In the genomic region with DNA sequence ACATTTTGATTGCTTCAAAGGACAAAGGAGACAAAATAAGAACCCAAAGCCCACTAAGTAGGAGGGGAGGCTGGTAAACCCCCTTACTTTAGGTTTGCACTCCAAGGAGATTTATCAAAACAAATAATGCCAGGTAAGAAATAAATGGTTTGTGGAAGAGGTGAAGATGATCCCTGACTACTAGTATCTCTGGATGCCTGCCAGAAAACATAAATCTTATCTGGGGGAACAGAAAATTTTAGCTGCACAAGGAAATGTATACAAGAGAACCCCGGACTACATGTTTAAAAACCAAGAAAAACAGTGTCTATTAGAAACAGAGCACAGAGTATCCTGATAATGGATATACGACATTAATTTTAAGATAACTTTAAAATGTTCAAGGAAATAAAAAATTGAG, we compare ENCODE assay signal across 39 cellular contexts.
"Had no signal": no experiment of that assay in that cellular context is flagged by ENCODE, and none has a peak within 500 bp of the region (broad histone marks: within the 10 kb centered on the region; RNA-seq: fewer than 3 reads in every experiment).

No MANE protein-coding gene starts in this region.

- ATAC-seq: activated naive CD4-positive, alpha-beta T cell treated with anti-CD3 and anti-CD28 coated beads, Interleukin-2, amount 50 U/mL, for 72 hours; activated naive CD8-positive, alpha-beta T cell treated with anti-CD3 and anti-CD28 coated beads, Interleukin-2, amount 50 U/mL, for 24 hours; activated T-cell treated with anti-CD3 and anti-CD28 coated beads, Interleukin-2, amount 50 U/mL, for 4 hours; activated T-cell treated with anti-CD3 and anti-CD28 coated beads, Interleukin-2, amount 50 U/mL, for 72 hours; activated T-helper 17 cell treated with anti-CD3 and anti-CD28 coated beads, Interleukin-2, amount 50 U/mL, for 72 hours had no signal

- H3K4me3 Mint-ChIP-seq: activated naive CD4-positive, alpha-beta T cell treated with anti-CD3 and anti-CD28 coated beads for 36 hours; activated naive CD4-positive, alpha-beta T cell treated with anti-CD3 and anti-CD28 coated beads, Interleukin-2, amount 10 ng/mL, durations not matched to agents 7 days and 5 days; activated naive CD4-positive, alpha-beta T cell treated with anti-CD3 and anti-CD28 coated beads, Interleukin-2, amount 50 U/mL, for 24 hours; activated naive CD8-positive, alpha-beta T cell; activated naive CD8-positive, alpha-beta T cell treated with anti-CD3 and anti-CD28 coated beads for 36 hours; activated naive CD8-positive, alpha-beta T cell treated with anti-CD3 and anti-CD28 coated beads, Interleukin-2, amount 10 ng/mL, durations not matched to agents 7 days and 5 days; activated naive CD8-positive, alpha-beta T cell treated with anti-CD3 and anti-CD28 coated beads, Interleukin-2, amount 50 U/mL, for 24 hours; activated T-cell treated with anti-CD3 and anti-CD28 coated beads, Interleukin-2, amount 50 U/mL, for 24 hours; activated T-cell treated with anti-CD3 and anti-CD28 coated beads, Interleukin-2, amount 50 U/mL, for 4 hours; activated T-cell treated with anti-CD3 and anti-CD28 coated beads, Interleukin-2, amount 50 U/mL, for 72 hours; activated T-helper 1 cell treated with anti-CD3 and anti-CD28 coated beads, Interleukin-12 subunit alpha, Interleukin-12 subunit beta, Interleukin-2, Interleukin-4 antibody, amounts not matched to agents 30 ng/mL and 10 ng/mL and 1 ng/mL, durations not matched to agents 14 hours and 24 hours and 36 hours; activated T-helper 17 cell treated with anti-CD3 and anti-CD28 coated beads, Interleukin-2, amount 50 U/mL, for 72 hours; brain; central memory CD8-positive, alpha-beta T cell had no signal

- H3K27ac ChIP-seq: adrenal gland, ascending aorta, brain microvascular endothelial cell, breast epithelium, cardiac muscle cell had no signal

- FAIRE-seq: astrocyte, bronchial epithelial cell, colon had no signal

- H3K27me3 Mint-ChIP-seq: activated naive CD4-positive, alpha-beta T cell treated with anti-CD3 and anti-CD28 coated beads, Interleukin-2, amount 10 ng/mL, durations not matched to agents 7 days and 5 days; activated naive CD4-positive, alpha-beta T cell treated with anti-CD3 and anti-CD28 coated beads, Interleukin-2, amount 50 U/mL, for 24 hours; activated naive CD8-positive, alpha-beta T cell; activated naive CD8-positive, alpha-beta T cell treated with anti-CD3 and anti-CD28 coated beads for 36 hours; activated naive CD8-positive, alpha-beta T cell treated with anti-CD3 and anti-CD28 coated beads, Interleukin-2, amount 10 ng/mL, durations not matched to agents 7 days and 5 days; activated naive CD8-positive, alpha-beta T cell treated with anti-CD3 and anti-CD28 coated beads, Interleukin-2, amount 50 U/mL, for 24 hours; activated T-cell treated with anti-CD3 and anti-CD28 coated beads, Interleukin-2, amount 50 U/mL, for 24 hours; activated T-helper 17 cell treated with anti-CD3 and anti-CD28 coated beads, Interleukin-2, amount 50 U/mL, for 72 hours; central memory CD8-positive, alpha-beta T cell had no signal

- DNase-seq: activated effector memory CD4-positive, alpha-beta T cell treated with anti-CD3 and anti-CD28 coated beads, Interleukin-2, amount 50 U/mL, for 16 hours; activated effector memory CD4-positive, alpha-beta T cell treated with Interleukin-2 at 50 U/mL for 16 hours; activated gamma-delta T cell; activated gamma-delta T cell treated with Interleukin-2 at 50 U/mL for 16 hours; activated naive CD4-positive, alpha-beta T cell; activated naive CD4-positive, alpha-beta T cell treated with anti-CD3 and anti-CD28 coated beads for 36 hours; activated naive CD4-positive, alpha-beta T cell treated with anti-CD3 and anti-CD28 coated beads, Interleukin-2, amount 10 ng/mL, durations not matched to agents 7 days and 5 days; activated naive CD4-positive, alpha-beta T cell treated with anti-CD3 and anti-CD28 coated beads, Interleukin-2, amount 50 U/mL, for 16 hours; activated naive CD4-positive, alpha-beta T cell treated with Interleukin-2 at 50 U/mL for 16 hours; activated naive CD8-positive, alpha-beta T cell treated with anti-CD3 and anti-CD28 coated beads for 36 hours; activated naive CD8-positive, alpha-beta T cell treated with anti-CD3 and anti-CD28 coated beads, Interleukin-2, amount 10 ng/mL, durations not matched to agents 7 days and 5 days; activated naive CD8-positive, alpha-beta T cell treated with anti-CD3 and anti-CD28 coated beads, Interleukin-2, amount 50 U/mL, for 24 hours; activated T-cell treated with anti-CD3 and anti-CD28 coated beads, Interleukin-2, amount 50 U/mL, for 24 hours; activated T-cell treated with anti-CD3 and anti-CD28 coated beads, Interleukin-2, amount 50 U/mL, for 4 hours; activated T-cell treated with anti-CD3 and anti-CD28 coated beads, Interleukin-2, amount 50 U/mL, for 48 hours; activated T-cell treated with anti-CD3 and anti-CD28 coated beads, Interleukin-2, amount 50 U/mL, for 72 hours; adrenal gland; amniotic stem cell; amygdala; anterior cingulate cortex; aorta; brain microvascular endothelial cell; caudate nucleus; central memory CD4-positive, alpha-beta T cell; cerebellar nuclear complex had no signal

- H3K36me3 ChIP-seq: adrenal gland, ascending aorta, brain microvascular endothelial cell, cardiac muscle cell had no signal

- H3K4me1 ChIP-seq: adrenal gland, ascending aorta, breast epithelium had no signal

- H3K4me1 Mint-ChIP-seq: activated naive CD4-positive, alpha-beta T cell treated with anti-CD3 and anti-CD28 coated beads, Interleukin-2, amount 10 ng/mL, durations not matched to agents 7 days and 5 days; activated naive CD8-positive, alpha-beta T cell treated with anti-CD3 and anti-CD28 coated beads for 36 hours; activated naive CD8-positive, alpha-beta T cell treated with anti-CD3 and anti-CD28 coated beads, Interleukin-2, amount 50 U/mL, for 24 hours; activated T-helper 17 cell treated with anti-CD3 and anti-CD28 coated beads, Interleukin-2, amount 50 U/mL, for 72 hours; brain; central memory CD8-positive, alpha-beta T cell had no signal

- H3K4me3 ChIP-seq: adrenal gland, ascending aorta, breast epithelium, cardiac muscle cell had no signal

- H3K27me3 ChIP-seq: adrenal gland, ascending aorta, brain microvascular endothelial cell, breast epithelium, cardiac muscle cell had no signal

- H3K27ac Mint-ChIP-seq: activated naive CD4-positive, alpha-beta T cell treated with anti-CD3 and anti-CD28 coated beads for 36 hours; activated naive CD4-positive, alpha-beta T cell treated with anti-CD3 and anti-CD28 coated beads, Interleukin-2, amount 10 ng/mL, durations not matched to agents 7 days and 5 days; activated naive CD4-positive, alpha-beta T cell treated with anti-CD3 and anti-CD28 coated beads, Interleukin-2, amount 50 U/mL, for 24 hours; activated naive CD4-positive, alpha-beta T cell treated with anti-CD3 and anti-CD28 coated beads, Interleukin-2, amount 50 U/mL, for 72 hours; activated naive CD8-positive, alpha-beta T cell; activated naive CD8-positive, alpha-beta T cell treated with anti-CD3 and anti-CD28 coated beads for 36 hours; activated naive CD8-positive, alpha-beta T cell treated with anti-CD3 and anti-CD28 coated beads, Interleukin-2, amount 10 ng/mL, durations not matched to agents 7 days and 5 days; activated naive CD8-positive, alpha-beta T cell treated with anti-CD3 and anti-CD28 coated beads, Interleukin-2, amount 50 U/mL, for 24 hours; activated T-cell treated with anti-CD3 and anti-CD28 coated beads, Interleukin-2, amount 50 U/mL, for 24 hours; activated T-cell treated with anti-CD3 and anti-CD28 coated beads, Interleukin-2, amount 50 U/mL, for 72 hours; activated T-helper 1 cell treated with anti-CD3 and anti-CD28 coated beads, Interleukin-12 subunit alpha, Interleukin-12 subunit beta, Interleukin-2, Interleukin-4 antibody, amounts not matched to agents 30 ng/mL and 10 ng/mL and 1 ng/mL, durations not matched to agents 14 hours and 24 hours and 36 hours; activated T-helper 17 cell treated with anti-CD3 and anti-CD28 coated beads, Interleukin-2, amount 50 U/mL, for 72 hours; activated T-helper 2 cell treated with anti-CD3 and anti-CD28 coated beads, Interferon-gamma antibody, Interleukin-2, Interleukin-4, amounts not matched to agents 10 μg/mL and 5 μg/mL and 100 μg/mL, durations not matched to agents 14 hours and 24 hours and 36 hours; brain had no signal
